8 cellular contexts compared by ENCODE assay signal in the genomic region with DNA sequence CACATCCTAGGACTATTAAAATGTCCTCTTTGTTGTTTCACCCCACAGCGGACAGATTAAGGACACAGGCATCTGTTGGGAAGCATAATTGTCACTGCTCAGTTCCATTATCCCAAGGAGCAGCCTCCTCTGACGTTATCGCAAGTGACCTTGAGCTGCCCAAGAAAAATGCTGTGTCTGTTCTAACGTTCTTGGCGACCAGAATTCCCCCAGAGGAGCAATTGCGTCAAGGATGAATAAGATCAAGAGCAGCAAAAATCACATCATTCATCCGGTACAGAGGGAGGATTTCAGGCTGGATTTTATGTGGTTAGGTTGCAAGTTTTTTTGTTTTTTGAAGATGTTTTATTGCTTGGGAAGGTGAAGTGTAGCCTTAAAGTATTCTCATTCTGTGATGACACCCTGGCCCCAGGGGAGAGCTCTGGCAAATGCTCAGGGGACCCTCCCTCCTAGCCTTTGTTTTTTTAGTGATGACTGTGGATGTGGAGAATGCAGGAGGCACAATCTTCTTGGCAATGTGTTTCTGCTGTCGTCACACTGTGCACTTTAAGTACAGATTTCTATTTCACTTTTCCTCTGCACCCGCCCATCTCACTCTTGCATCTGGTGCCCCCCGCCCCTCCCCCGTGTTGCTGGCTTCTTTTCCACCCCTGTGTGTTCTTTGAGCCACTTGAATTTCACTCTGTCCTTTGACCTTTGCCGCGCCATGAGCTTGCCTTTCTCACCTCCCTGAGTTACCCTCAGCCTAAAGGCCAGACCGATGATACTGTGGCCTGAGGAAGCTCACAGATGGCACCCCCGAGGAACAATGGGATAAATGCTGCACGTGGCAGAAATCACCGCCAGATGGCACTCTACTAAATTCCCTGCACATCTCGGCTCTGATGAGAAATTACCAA.
A peak's percentile ranks its signal among the peaks of the same experiment; 100 is the strongest.
DNase-seq lines count a peak whose midpoint lies in the region; ATAC-seq, FAIRE-seq and TF ChIP-seq lines count a peak whose summit lies in the region.

No MANE protein-coding gene starts in this region.

- peaks cover 10% of the 10 kb centered on the region for H3K4me1 ChIP-seq in Caco-2
- H3K4me1 ChIP-seq in HepG2 (ENCODE audit: insufficient read depth, low read length): no peaks in the 10 kb centered on the region; the same call in 1 of the 2 replicates

- no peaks in the 10 kb centered on the region for H4K20me1 ChIP-seq in HepG2 (ENCODE audit: insufficient read depth, low read length)

- no TSS peak for BruUV-seq in Caco-2 (replicated peaks; lab: Mats Ljungman, UMichigan)
- no TSS peak for BruUV-seq in HepG2 (replicated peaks; lab: Mats Ljungman, UMichigan)

- peak; percentile 67 for ATAC-seq in HepG2
- ATAC-seq in HG03135 (IDR thresholded peaks at IDR 0.05; ENCODE audit: unreplicated experiment): no peak

- POLR2A ChIA-PET in Caco-2 (lab: Charles Lee) (interaction anchor here (0.7 kb wide), 1 partner anchor 472 kb away, joined by 6 read pairs; no protein-coding TSS in a partner anchor), HepG2 (lab: Yijun Ruan, JAX) (no interaction called here)

- peak; percentile 57 to 73 for TF ChIP-seq CTCF in Caco-2 (IDR thresholded peaks at IDR 0.05; ENCODE audit: insufficient read depth in 1 of 2, low read depth in 1 of 2, low read length in 1 of 2, severe bottlenecking in 1 of 2, unreplicated experiment in 1 of 2)
- peak; percentile 64 for TF ChIP-seq CTCF in HepG2 (CRISPR knock-in tag; IDR thresholded peaks at IDR 0.05)

- H3K4me3 ChIP-seq in Caco-2 (ENCODE audit: low read depth, low read length): no peak overlapping the region
- no peak overlapping the region for H3K4me3 ChIP-seq in H7 (ENCODE audit: insufficient read depth, low read depth, low read length)
- H3K4me3 ChIP-seq in HepG2 (replicated peaks in 1 of 3; ENCODE audit: insufficient read depth in 1 of 3, low read depth in 2 of 3, low read length in 3 of 3): no peak overlapping the region

- no peak overlapping the region for H2AFZ ChIP-seq in HepG2 (ENCODE audit: low read length)

- TF ChIP-seq EP300 in HepG2 (IDR thresholded peaks at IDR 0.05; ENCODE audit: low read depth in 2 of 2, low read length in 2 of 2) (no peak), HepG2 (CRISPR knock-in tag; IDR thresholded peaks at IDR 0.05; ENCODE audit: borderline replicate concordance) (no peak)

- TF ChIP-seq RAD21 in HepG2 (CRISPR knock-in tag; IDR thresholded peaks at IDR 0.05): no peak

- CTCF ChIA-PET in Caco-2 (lab: Charles Lee): interaction anchor here (0.7 to 1.2 kb wide), 11 partner anchors 11 to 568 kb away, joined by 3 to 6 read pairs (median 3); no protein-coding TSS in a partner anchor
- CTCF ChIA-PET in HepG2 (lab: Yijun Ruan, JAX; ENCODE audit: low intra/inter-chr PET ratio, low total read pairs): interaction anchor here (3.1 kb wide), 1 partner anchor 283 kb away, joined by 18 read pairs; no protein-coding TSS in a partner anchor

- H3K27ac Mint-ChIP-seq in Caco-2 (ENCODE audit: unreplicated experiment): no peak overlapping the region

- intact Hi-C loops in Caco-2 (cut with micrococcal nuclease; ENCODE audit: unreplicated experiment) (loop anchor here (1.0 kb wide), 1 partner anchor 283 kb away; no protein-coding TSS in a partner anchor), HepG2 (cut with micrococcal nuclease; ENCODE audit: unreplicated experiment) (loop anchor here (1.0 kb wide), 2 partner anchors 116 to 283 kb away; no protein-coding TSS in a partner anchor)

- no peak overlapping the region for H3K9ac ChIP-seq in HepG2 (ENCODE audit: insufficient read depth, low read depth, low read length)

- 12% methylated on average over 18 of the region's 18 CpGs for WGBS in HepG2 (ENCODE audit: low lambda C conversion rate)

- FAIRE-seq in HepG2 (lab: Jason Lieb, UNC): no peak

- H3K79me2 ChIP-seq in HepG2 (ENCODE audit: insufficient read depth, low read length): no peaks in the 10 kb centered on the region

- H3K4me2 ChIP-seq in HepG2 (ENCODE audit: low read depth, low read length): no peak overlapping the region

- H3K9me3 ChIP-seq in Caco-2 (no peaks in the 10 kb centered on the region), HepG2 (ENCODE audit: low read length) (no peaks in the 10 kb centered on the region)

- no peak for TF ChIP-seq POLR2A in HepG2 (IDR thresholded peaks at IDR 0.05; ENCODE audit: insufficient read depth in 1 of 2, low read depth in 2 of 2, low read length in 2 of 2)

- H3K9me3 Mint-ChIP-seq in Caco-2 (ENCODE audit: unreplicated experiment): no peaks in the 10 kb centered on the region

- H3K27ac ChIP-seq in cingulate gyrus (ENCODE audit: low read depth, low read length): peak overlapping the region; percentile 55
- H3K27ac ChIP-seq in HepG2 (ENCODE audit: extremely low read length, insufficient read depth, low read length): no peak overlapping the region

- no peaks in the 10 kb centered on the region for H3K27me3 Mint-ChIP-seq in Caco-2 (ENCODE audit: insufficient read depth, unreplicated experiment)

- H3K36me3 Mint-ChIP-seq in Caco-2 (ENCODE audit: insufficient read depth, unreplicated experiment): no peaks in the 10 kb centered on the region

- H3K27me3 ChIP-seq in Caco-2 (replicated peaks; ENCODE audit: control insufficient read depth, insufficient read depth, low read length): no peaks in the 10 kb centered on the region; the same call in 1 of the 2 replicates
- H3K27me3 ChIP-seq in H7 (ENCODE audit: control insufficient read depth, insufficient read depth, low read length): no peaks in the 10 kb centered on the region
- peaks cover 2 to 27% of the 10 kb centered on the region in 2 experiments; a peak in 4 of 5 replicates for H3K27me3 ChIP-seq in HepG2 (ENCODE audit: control insufficient read depth in 1 of 2, insufficient read depth in 2 of 2, low read length in 2 of 2)

- peaks cover 20% of the 10 kb centered on the region for H3K4me1 Mint-ChIP-seq in Caco-2 (ENCODE audit: low read depth, unreplicated experiment)

- in situ Hi-C loops in HepG2 (cut with HindIII; ENCODE audit: extremely low pct_ligation_motif_present, low pct_unique_long_range_greater_than_20kb): loop anchor here (25.0 kb wide), 1 partner anchor 471 kb away; no protein-coding TSS in a partner anchor

- peak overlapping the region; percentile 55 for H3K4me3 Mint-ChIP-seq in Caco-2 (ENCODE audit: unreplicated experiment)

- peak; percentile 71 to 73 for DNase-seq in Caco-2
- peak; percentile 77 for DNase-seq in H7
- peak; percentile 73 for DNase-seq in NCI-H226
- peak; percentile 79 for DNase-seq in activated CD4-positive, alpha-beta T cell treated with anti-CD3 and anti-CD28 coated beads for 48 hours
- DNase-seq in HepG2 (ENCODE audit: low spot score): peak; percentile 24
- DNase-seq in stimulated activated CD4-positive, alpha-beta T cell treated with anti-CD3 and anti-CD28 coated beads, Interleukin-4, amount 100 ng/mL, for 4 hours: peak; percentile 35 to 53

- H3K36me3 ChIP-seq in Caco-2 (ENCODE audit: control insufficient read depth, insufficient read depth, low read length) (no peaks in the 10 kb centered on the region), H7 (replicated peaks; ENCODE audit: control insufficient read depth, insufficient read depth, low read length) (no peaks in the 10 kb centered on the region), HepG2 (replicated peaks in 1 of 2; ENCODE audit: control insufficient read depth in 1 of 2, insufficient read depth in 2 of 2, low read length in 2 of 2) (no peaks in the 10 kb centered on the region)

TF ChIP-seq in HepG2, 621 proteins besides CTCF, POLR2A, EP300 and RAD21:
- TF ChIP-seq MNT (IDR thresholded peaks at IDR 0.05) (peak; percentile 63), STAG1 (CRISPR knock-in tag; IDR thresholded peaks at IDR 0.05) (peak; percentile 48), SMC3 (IDR thresholded peaks at IDR 0.05; ENCODE audit: low read length) (peak; percentile 68)
- TF ChIP-seq, protein P1, sequence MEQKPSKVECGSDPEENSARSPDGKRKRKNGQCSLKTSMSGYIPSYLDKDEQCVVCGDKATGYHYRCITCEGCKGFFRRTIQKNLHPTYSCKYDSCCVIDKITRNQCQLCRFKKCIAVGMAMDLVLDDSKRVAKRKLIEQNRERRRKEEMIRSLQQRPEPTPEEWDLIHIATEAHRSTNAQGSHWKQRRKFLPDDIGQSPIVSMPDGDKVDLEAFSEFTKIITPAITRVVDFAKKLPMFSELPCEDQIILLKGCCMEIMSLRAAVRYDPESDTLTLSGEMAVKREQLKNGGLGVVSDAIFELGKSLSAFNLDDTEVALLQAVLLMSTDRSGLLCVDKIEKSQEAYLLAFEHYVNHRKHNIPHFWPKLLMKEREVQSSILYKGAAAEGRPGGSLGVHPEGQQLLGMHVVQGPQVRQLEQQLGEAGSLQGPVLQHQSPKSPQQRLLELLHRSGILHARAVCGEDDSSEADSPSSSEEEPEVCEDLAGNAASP (CRISPR knock-in tag; IDR thresholded peaks at IDR 0.05; ENCODE audit: borderline replicate concordance): no peak

Comparison
In these comparisons a context has a peak if more than half of its experiments do, and no peak if none do; other contexts are left out.
1. DNase-seq: peak in every context shown above with its lines; median percentile 79 in activated CD4-positive, alpha-beta T cell treated with anti-CD3 and anti-CD28 coated beads for 48 hours; 77 in H7; 73 in NCI-H226; 72 in Caco-2; 44 in stimulated activated CD4-positive, alpha-beta T cell treated with anti-CD3 and anti-CD28 coated beads, Interleukin-4, amount 100 ng/mL, for 4 hours; 24 in HepG2.